8 cellular contexts compared by ENCODE assay signal in genomic region chr7:832292-832967, GRCh38. TPM values are rescaled to one million over a fixed set of nuclear protein-coding genes. Genes with fewer than 3 reads are reported as not detected.
DNase-seq lines count a peak whose midpoint lies in the region; TF ChIP-seq lines count a peak whose summit lies in the region.

SUN1 (plus strand) TSS chr7:832476; CDS start chr7:832525, 49 bp downstream.

- H3K27me3 Mint-ChIP-seq in activated naive CD8-positive, alpha-beta T cell treated with anti-CD3 and anti-CD28 coated beads for 36 hours: no peaks in the 10 kb centered on the region

- H3K36me3 Mint-ChIP-seq in activated naive CD8-positive, alpha-beta T cell treated with anti-CD3 and anti-CD28 coated beads for 36 hours: peaks cover 20% of the 10 kb centered on the region

- DNase-seq in DMS153 treated with DMSO at 0.1 percent for 48 hours (lab: John Stamatoyannopoulos, UW; ENCODE audit: unreplicated experiment) (peak; percentile 84), RPMI7951 (ENCODE audit: low read depth) (peak; percentile 79), left ventricle myocardium inferior (no peak), NCI-H146 (lab: John Stamatoyannopoulos, UW) (no peak), NK-92 (lab: John Stamatoyannopoulos, UW; ENCODE audit: unreplicated experiment) (no peak)
- DNase-seq in activated naive CD8-positive, alpha-beta T cell treated with anti-CD3 and anti-CD28 coated beads for 36 hours: peak; percentile 72

- CTCF ChIA-PET in HEK293 (lab: Yijun Ruan, JAX): interaction anchor here (0.7 to 1.5 kb wide), 6 partner anchors 10 to 70 kb away, joined by 3 to 8 read pairs (median 4); no protein-coding TSS in a partner anchor

- peak within 1 kb of the TSS; percentile 98 for H3K27ac Mint-ChIP-seq in activated naive CD8-positive, alpha-beta T cell treated with anti-CD3 and anti-CD28 coated beads for 36 hours

- H3K4me3 ChIP-seq in HEK293 (ENCODE audit: low read depth, low read length): peak within 1 kb of the TSS; percentile 2
- peak within 1 kb of the TSS; percentile 52 for H3K4me3 ChIP-seq in left ventricle myocardium inferior
- peak within 1 kb of the TSS in 1 of 7 experiments; percentile 3 for H3K4me3 ChIP-seq in skin epidermis

- no peaks in the 10 kb centered on the region for H3K27me3 ChIP-seq in left ventricle myocardium inferior (ENCODE audit: low read depth)

- peaks cover 57% of the 10 kb centered on the region for H3K4me1 Mint-ChIP-seq in activated naive CD8-positive, alpha-beta T cell treated with anti-CD3 and anti-CD28 coated beads for 36 hours

- POLR2A ChIA-PET in HEK293 (lab: Yijun Ruan, JAX): interaction anchor here (1.4 to 1.5 kb wide), 2 partner anchors 15 to 16 kb away, joined by 4 to 8 read pairs; no protein-coding TSS in a partner anchor

- no peaks in the 10 kb centered on the region for H3K9me3 Mint-ChIP-seq in activated naive CD8-positive, alpha-beta T cell treated with anti-CD3 and anti-CD28 coated beads for 36 hours

- peaks cover 13% of the 10 kb centered on the region for H3K4me1 ChIP-seq in HEK293 (ENCODE audit: control insufficient read depth, insufficient read depth, low read length)
- peaks cover 98% of the 10 kb centered on the region for H3K4me1 ChIP-seq in left ventricle myocardium inferior

- H3K9me3 ChIP-seq in HEK293 (ENCODE audit: control insufficient read depth, insufficient read depth, low read depth, low read length) (no peaks in the 10 kb centered on the region), left ventricle myocardium inferior (replicated peaks) (no peaks in the 10 kb centered on the region)

- H3K4me3 Mint-ChIP-seq in activated naive CD8-positive, alpha-beta T cell treated with anti-CD3 and anti-CD28 coated beads for 36 hours: peak within 1 kb of the TSS; percentile 77

- TF ChIP-seq CTCF in HEK293 (tag by site-specific recombination; IDR thresholded peaks at IDR 0.05): no peak
- TF ChIP-seq CTCF in left ventricle myocardium inferior (IDR thresholded peaks at IDR 0.05; ENCODE audit: borderline replicate concordance): no peak

- H3K27ac ChIP-seq in HEK293 (ENCODE audit: extremely low read depth, low read depth, low read length) (peak within 1 kb of the TSS; percentile 28), left ventricle myocardium inferior (replicated peaks) (peak within 1 kb of the TSS; percentile 95), skin epidermis (peak within 1 kb of the TSS; percentile 23 to 92 (median 84))

- H3K36me3 ChIP-seq in HEK293 (ENCODE audit: control insufficient read depth in 2 of 2, insufficient read depth in 1 of 2, low read length in 2 of 2) (peaks cover 4 to 6% of the 10 kb centered on the region in 2 experiments; a peak in 2 of 3 replicates), left ventricle myocardium inferior (peaks cover 9% of the 10 kb centered on the region)

- intact Hi-C loops in left ventricle myocardium inferior (cut with micrococcal nuclease): loop anchor here (10.0 kb wide), 1 partner anchor 48 kb away; no protein-coding TSS in a partner anchor

TF ChIP-seq in HEK293, 187 proteins besides CTCF, POLR2A, EP300 and RAD21:
- TF ChIP-seq PRDM1 (tag by site-specific recombination; IDR thresholded peaks at IDR 0.05): no peak
- no peak for TF ChIP-seq ZNF571 (tag by site-specific recombination; IDR thresholded peaks at IDR 0.05)
- TF ChIP-seq PRDM10 (tag by site-specific recombination; IDR thresholded peaks at IDR 0.05): no peak
- TF ChIP-seq ZNF704 (tag by site-specific recombination; IDR thresholded peaks at IDR 0.05): no peak
- no peak for TF ChIP-seq GLIS2 (tag by site-specific recombination; IDR thresholded peaks at IDR 0.05)
- no peak for TF ChIP-seq ZNF292 (tag by site-specific recombination; IDR thresholded peaks at IDR 0.05; ENCODE audit: borderline replicate concordance, low read depth)
- TF ChIP-seq ZFP41 (tag by site-specific recombination; IDR thresholded peaks at IDR 0.05; ENCODE audit: borderline replicate concordance): no peak
- no peak for TF ChIP-seq SCRT2 (tag by site-specific recombination; IDR thresholded peaks at IDR 0.05)
- no peak for TF ChIP-seq ZNF837 (tag by site-specific recombination; IDR thresholded peaks at IDR 0.05)
- no peak for TF ChIP-seq ZNF391 (tag by site-specific recombination; IDR thresholded peaks at IDR 0.05; ENCODE audit: borderline replicate concordance, low read depth)
- TF ChIP-seq ZSCAN23 (tag by site-specific recombination; IDR thresholded peaks at IDR 0.05): no peak
- no peak for TF ChIP-seq ZNF354C (tag by site-specific recombination; IDR thresholded peaks at IDR 0.05; ENCODE audit: borderline replicate concordance, low read depth)
- no peak for TF ChIP-seq ZNF785 (tag by site-specific recombination; IDR thresholded peaks at IDR 0.05)

RNA-seq across cellular contexts. Expression of gene SUN1, which starts in this region (rescaled TPM):
- total RNA-seq in RPMI7951 (2014; rRNA removed; shearing (Covaris generic)): 67.6 and 89.9 TPM in 2 replicates
- 10 to 100 TPM; 50.1 to 53.4 TPM for total RNA-seq in activated naive CD8-positive, alpha-beta T cell treated with anti-CD3 and anti-CD28 coated beads for 36 hours
- 183 TPM for total RNA-seq in left ventricle myocardium inferior

Comparison
In these comparisons a context has a peak if more than half of its experiments do, and no peak if none do; other contexts are left out.
1. DNase-seq: peak in DMS153 treated with DMSO at 0.1 percent for 48 hours (single experiment), RPMI7951 (single experiment) and activated naive CD8-positive, alpha-beta T cell treated with anti-CD3 and anti-CD28 coated beads for 36 hours (single experiment); none in left ventricle myocardium inferior (single experiment), NCI-H146 (single experiment) and NK-92 (single experiment).
2. H3K27ac ChIP-seq: peak in every context shown above with its lines; median percentile 95 in left ventricle myocardium inferior; 84 in skin epidermis; 28 in HEK293.